ENCODE assay signal across 26 cellular contexts in genomic region chr1:34354367-34354766, GRCh38.
"Had no signal": no experiment of that assay in that cellular context is flagged by ENCODE, and none has a peak within 500 bp of the region (broad histone marks: within the 10 kb centered on the region; RNA-seq: fewer than 3 reads in every experiment).

No MANE protein-coding gene starts in this region.

- H3K79me2 ChIP-seq: parathyroid adenoma had no signal

- H3K9ac ChIP-seq: neural progenitor cell, parathyroid adenoma had no signal

- H3K4me1 Mint-ChIP-seq: naive thymus-derived CD4-positive, alpha-beta T cell; nephron; neural progenitor cell; stimulated activated effector memory CD8-positive, alpha-beta T cell treated with anti-CD3 and anti-CD28 coated beads, Interleukin-12 subunit alpha, Interleukin-12 subunit beta, amount 100 ng/mL, for 72 hours had no signal

- H3K27me3 ChIP-seq: neural progenitor cell, right atrium auricular region, testis had no signal

- H3K9me3 Mint-ChIP-seq: mesothelial cell of epicardium; nephron; neural progenitor cell; stimulated activated effector memory CD8-positive, alpha-beta T cell treated with anti-CD3 and anti-CD28 coated beads, Interleukin-12 subunit alpha, Interleukin-12 subunit beta, amount 100 ng/mL, for 72 hours; type B pancreatic cell had no signal

- H3K4me2 ChIP-seq: neural progenitor cell had no signal

- DNase-seq: dermis blood vessel endothelial cell; effector memory CD4-positive, alpha-beta T cell; erythroblast; esophagus squamous epithelium; foreskin melanocyte; glutamatergic neuron; hypothalamus; left ventricle myocardium superior; lower lobe of right lung; naive thymus-derived CD4-positive, alpha-beta T cell; sigmoid colon; stimulated activated CD4-positive, alpha-beta T cell treated with anti-CD3 and anti-CD28 coated beads, Interleukin-2, amount 100 ng/mL, for 24 hours; stimulated activated CD4-positive, alpha-beta T cell treated with anti-CD3 and anti-CD28 coated beads, Interleukin-4, amount 100 ng/mL, for 24 hours; stimulated activated naive CD8-positive, alpha-beta T cell treated with anti-CD3 and anti-CD28 coated beads, Interleukin-15, Interleukin-2, amounts not matched to agents 100 U/mL and 50 U/mL, for 24 hours; substantia nigra; testis; tibial artery had no signal

- H3K36me3 ChIP-seq: esophagus squamous epithelium, lower lobe of right lung, neural progenitor cell, right atrium auricular region, sigmoid colon, tibial artery had no signal

- H3K4me3 ChIP-seq: coronary artery, esophagus squamous epithelium, lower lobe of right lung, neural progenitor cell, right atrium auricular region, sigmoid colon, testis, tibial artery had no signal

- H3K4me3 Mint-ChIP-seq: mesothelial cell of epicardium; naive thymus-derived CD4-positive, alpha-beta T cell; nephron; neural progenitor cell; stimulated activated effector memory CD8-positive, alpha-beta T cell treated with anti-CD3 and anti-CD28 coated beads, Interleukin-12 subunit alpha, Interleukin-12 subunit beta, amount 100 ng/mL, for 72 hours; type B pancreatic cell had no signal

- H3K36me3 Mint-ChIP-seq: mesothelial cell of epicardium; naive thymus-derived CD4-positive, alpha-beta T cell; neural progenitor cell; stimulated activated effector memory CD8-positive, alpha-beta T cell treated with anti-CD3 and anti-CD28 coated beads, Interleukin-12 subunit alpha, Interleukin-12 subunit beta, amount 100 ng/mL, for 72 hours; type B pancreatic cell had no signal

- H3K27ac ChIP-seq: coronary artery, esophagus squamous epithelium, lower lobe of right lung, neural progenitor cell, parathyroid adenoma, right atrium auricular region, sigmoid colon, testis, tibial artery had no signal

- H3K4me1 ChIP-seq: esophagus squamous epithelium, lower lobe of right lung, parathyroid adenoma, right atrium auricular region, sigmoid colon, testis, tibial artery had no signal

- ATAC-seq: left ventricle myocardium superior; lower lobe of right lung; naive thymus-derived CD4-positive, alpha-beta T cell; stimulated activated effector memory CD8-positive, alpha-beta T cell treated with anti-CD3 and anti-CD28 coated beads, Interleukin-12 subunit alpha, Interleukin-12 subunit beta, amount 100 ng/mL, for 72 hours; stimulated activated naive CD8-positive, alpha-beta T cell treated with anti-CD3 and anti-CD28 coated beads, Interleukin-15, Interleukin-2, amounts not matched to agents 100 U/mL and 50 U/mL, for 24 hours had no signal

- H3K27ac Mint-ChIP-seq: mesothelial cell of epicardium; naive thymus-derived CD4-positive, alpha-beta T cell; nephron; neural progenitor cell; progenitor cell of endocrine pancreas; stimulated activated effector memory CD8-positive, alpha-beta T cell treated with anti-CD3 and anti-CD28 coated beads, Interleukin-12 subunit alpha, Interleukin-12 subunit beta, amount 100 ng/mL, for 72 hours; type B pancreatic cell had no signal

- H2AFZ ChIP-seq: neural progenitor cell, parathyroid adenoma had no signal

- H3K9me3 ChIP-seq: esophagus squamous epithelium, lower lobe of right lung, right atrium auricular region, sigmoid colon, testis, tibial artery had no signal
